ENCODE assay signal across 8 cellular contexts in genomic region chr2:197307236-197307932, GRCh38.
DNase-seq lines count a peak whose midpoint lies in the region; TF ChIP-seq lines count a peak whose summit lies in the region.

No MANE protein-coding gene starts in this region.

- in situ Hi-C loops in brain microvascular endothelial cell (cut with HindIII; ENCODE audit: low pct_ligation_motif_present, low sequenced_read_pairs): no loop called here

- TF ChIP-seq POLR2A in NB4 (IDR thresholded peaks at IDR 0.05; ENCODE audit: extremely low read depth, insufficient read length): no peak

- H3K4me3 ChIP-seq in GM06990 (replicated peaks; ENCODE audit: low read depth, low read length) (peak overlapping the region; percentile 90), NB4 (ENCODE audit: low read depth, low read length) (peak overlapping the region; percentile 15), brain microvascular endothelial cell (ENCODE audit: low read depth, low read length) (no peak overlapping the region)

- H3K27me3 ChIP-seq in GM06990 (replicated peaks; ENCODE audit: control insufficient read depth, insufficient read depth, low read length): no peaks in the 10 kb centered on the region
- no peaks in the 10 kb centered on the region for H3K27me3 ChIP-seq in brain microvascular endothelial cell (replicated peaks)

- DNase-seq in GM06990 (ENCODE audit: extremely low read depth, insufficient read length) (no peak), NB4 (ENCODE audit: low read depth) (peak; percentile 80), brain microvascular endothelial cell (no peak), putamen (ENCODE audit: low spot score) (peak; percentile 35), dedifferentiated amniotic fluid mesenchymal stem cell (ENCODE audit: extremely low spot score) (no peak), T1000 (lab: John Stamatoyannopoulos, UW) (no peak), NCI-H226 (no peak), SHP77 treated with DMSO at 0.1 percent for 48 hours (lab: John Stamatoyannopoulos, UW) (no peak)

- H3K27ac ChIP-seq in brain microvascular endothelial cell: no peak overlapping the region

- TF ChIP-seq CTCF in GM06990 (IDR thresholded peaks at IDR 0.05; ENCODE audit: insufficient read depth, low read length, poor library complexity, severe bottlenecking) (peak; percentile 13), NB4 (IDR thresholded peaks at IDR 0.05; ENCODE audit: low read depth, low read length) (no peak), brain microvascular endothelial cell (IDR thresholded peaks at IDR 0.05; ENCODE audit: low read depth, low read length, missing control alignments) (peak; percentile 29)

- no peaks in the 10 kb centered on the region; the same call in 1 of the 2 replicates for H3K36me3 ChIP-seq in GM06990 (ENCODE audit: control insufficient read depth, insufficient read depth, low read length)
- H3K36me3 ChIP-seq in brain microvascular endothelial cell (replicated peaks): no peaks in the 10 kb centered on the region

Comparison
In these comparisons a context has a peak if more than half of its experiments do, and no peak if none do; other contexts are left out.
1. DNase-seq: peak in NB4 (single experiment) and putamen (single experiment); none in GM06990 (single experiment), brain microvascular endothelial cell (single experiment), dedifferentiated amniotic fluid mesenchymal stem cell (single experiment), T1000 (single experiment), NCI-H226 (single experiment) and SHP77 treated with DMSO at 0.1 percent for 48 hours (single experiment).